In the genomic region with DNA sequence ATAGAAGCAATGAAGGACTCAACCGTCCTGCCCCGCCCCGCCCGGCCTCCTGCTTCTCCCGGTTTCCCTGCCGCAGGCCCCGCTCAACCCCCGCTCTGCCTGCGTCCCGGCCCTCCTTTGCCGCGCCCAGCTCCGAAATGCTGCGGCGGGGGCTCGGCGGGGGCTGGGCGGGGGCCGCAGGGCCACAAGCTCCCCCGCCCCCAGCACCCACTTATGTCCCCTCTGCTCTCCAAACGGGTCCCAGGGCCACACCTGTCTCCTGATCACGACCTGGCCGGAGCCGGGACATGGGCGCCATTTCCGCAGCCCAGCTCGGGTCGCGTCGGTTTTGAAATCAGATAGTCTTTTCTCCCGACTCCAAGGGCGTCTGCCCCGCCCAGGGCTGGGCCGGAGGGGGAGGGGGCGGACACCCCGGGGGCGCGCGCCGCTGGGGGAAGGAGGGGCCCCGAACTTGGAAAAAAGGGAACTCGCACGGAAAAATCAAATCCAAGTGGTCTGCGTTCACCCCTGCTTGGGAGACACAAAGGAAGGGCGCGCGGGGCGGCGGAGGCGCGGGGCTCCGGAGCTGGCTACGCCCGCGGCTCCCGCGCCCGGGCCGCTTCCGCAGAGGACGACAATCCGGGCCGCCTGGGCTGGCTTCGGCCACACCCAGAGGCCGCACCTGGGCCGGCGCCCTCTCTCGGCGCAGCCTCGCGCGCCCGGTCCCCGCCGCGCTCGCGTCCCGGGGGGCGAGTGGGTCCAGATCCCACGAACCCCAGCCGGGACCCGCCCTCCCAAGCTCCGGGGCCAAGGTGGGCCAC, we compare ENCODE assay signal across 8 cellular contexts.
DNase-seq lines count a peak whose midpoint lies in the region; ATAC-seq and TF ChIP-seq lines count a peak whose summit lies in the region.

No MANE protein-coding gene starts in this region.

- H3K36me3 Mint-ChIP-seq in activated CD8-positive, alpha-beta memory T cell treated with anti-CD3 and anti-CD28 coated beads, Interleukin-2, amount 10 ng/mL, durations not matched to agents 7 days and 5 days, result peaks cover 1% of the 10 kb centered on the region

- H3K4me3 ChIP-seq in epithelial cell of esophagus (ENCODE audit: low read length) (peak overlapping the region; percentile 58), mucosa of descending colon (peak overlapping the region; percentile 33)

- DNase-seq in NCI-H2081 (lab: John Stamatoyannopoulos, UW) (peak; percentile 35 to 58), NCI-H2081 treated with DMSO at 0.1 percent for 48 hours (lab: John Stamatoyannopoulos, UW) (no peak), NCI-H748 (lab: John Stamatoyannopoulos, UW; ENCODE audit: unreplicated experiment) (peak; percentile 84), epithelial cell of esophagus (ENCODE audit: low read depth) (peak; percentile 66), mucosa of descending colon (peak; percentile 83 to 89 (median 83))
- peak; percentile 70 for DNase-seq in activated CD8-positive, alpha-beta memory T cell treated with anti-CD3 and anti-CD28 coated beads, Interleukin-2, amount 10 ng/mL, durations not matched to agents 7 days and 5 days
- DNase-seq in stimulated activated CD8-positive, alpha-beta memory T cell treated with anti-CD3 and anti-CD28 coated beads, Interleukin-7, amount 100 ng/mL, for 1 hour (ENCODE audit: low read depth in 2 of 2), result peak; percentile 11 to 15

- H3K4me3 Mint-ChIP-seq in activated CD8-positive, alpha-beta memory T cell treated with anti-CD3 and anti-CD28 coated beads, Interleukin-2, amount 10 ng/mL, durations not matched to agents 7 days and 5 days, result peak overlapping the region; percentile 92

- intact Hi-C loops in mucosa of descending colon (cut with DNase I, micrococcal nuclease), result loop anchor here in 1 of 2 donors (10.0 kb wide), 2 partner anchors 67 to 73 kb away; partner anchors contain the start of genes EP300 and RBX1

- no peak for TF ChIP-seq CTCF in epithelial cell of esophagus (IDR thresholded peaks at IDR 0.05; ENCODE audit: insufficient read depth, low read depth, low read length, missing control alignments)
- peak; percentile 11 for TF ChIP-seq CTCF in mucosa of descending colon (IDR thresholded peaks at IDR 0.05)

- H3K27me3 Mint-ChIP-seq in activated CD8-positive, alpha-beta memory T cell treated with anti-CD3 and anti-CD28 coated beads, Interleukin-2, amount 10 ng/mL, durations not matched to agents 7 days and 5 days, result peaks cover 16% of the 10 kb centered on the region

- peaks cover 6% of the 10 kb centered on the region for H3K4me1 ChIP-seq in mucosa of descending colon (ENCODE audit: low read depth)

- ATAC-seq in HG03066 (IDR thresholded peaks at IDR 0.05; ENCODE audit: low read depth, unreplicated experiment) (peak; percentile 56), mucosa of descending colon (peak; percentile 90)
- ATAC-seq in activated CD8-positive, alpha-beta memory T cell treated with anti-CD3 and anti-CD28 coated beads, Interleukin-2, amount 10 ng/mL, durations not matched to agents 7 days and 5 days, result peak; percentile 86

- H3K27ac Mint-ChIP-seq in activated CD8-positive, alpha-beta memory T cell treated with anti-CD3 and anti-CD28 coated beads, Interleukin-2, amount 10 ng/mL, durations not matched to agents 7 days and 5 days, result peak overlapping the region; percentile 94

- peaks cover 13% of the 10 kb centered on the region for H3K4me1 Mint-ChIP-seq in activated CD8-positive, alpha-beta memory T cell treated with anti-CD3 and anti-CD28 coated beads, Interleukin-2, amount 10 ng/mL, durations not matched to agents 7 days and 5 days

- H3K9me3 Mint-ChIP-seq in activated CD8-positive, alpha-beta memory T cell treated with anti-CD3 and anti-CD28 coated beads, Interleukin-2, amount 10 ng/mL, durations not matched to agents 7 days and 5 days (ENCODE audit: low read depth), result no peaks in the 10 kb centered on the region

- H3K36me3 ChIP-seq in mucosa of descending colon (ENCODE audit: low read depth), result no peaks in the 10 kb centered on the region

- H3K9me3 ChIP-seq in mucosa of descending colon, result no peaks in the 10 kb centered on the region

- CTCF ChIA-PET in activated CD8-positive, alpha-beta memory T cell treated with anti-CD3 and anti-CD28 coated beads, Interleukin-2, amount 10 ng/mL, durations not matched to agents 7 days and 5 days (lab: Charles Lee), result interaction anchor here (0.6 to 2.4 kb wide), 10 partner anchors 11 to 306 kb away, joined by 3 to 16 read pairs (median 4); partner anchors contain the start of gene RBX1
